16 cellular contexts compared by ENCODE assay signal in the genomic region with DNA sequence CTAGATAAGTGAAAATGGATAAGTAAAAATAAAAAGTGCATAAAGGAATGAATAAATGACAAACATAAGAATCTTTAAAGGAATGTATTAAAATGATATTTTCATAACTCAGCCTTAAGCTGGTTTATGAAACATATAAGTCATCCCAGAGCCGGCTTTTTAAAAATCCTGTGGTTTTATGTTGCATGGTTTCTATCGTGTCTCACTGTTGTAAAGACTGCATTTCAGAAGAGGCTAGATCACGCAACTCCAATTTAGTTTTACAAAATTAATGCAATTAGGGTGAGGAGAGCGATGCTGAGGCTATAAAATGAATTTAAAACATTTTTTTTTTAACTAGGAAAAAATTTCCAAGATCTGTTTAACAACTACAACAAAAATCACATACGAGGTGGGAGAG.
"Had no signal": no experiment of that assay in that cellular context is flagged by ENCODE, and none has a peak within 500 bp of the region (broad histone marks: within the 10 kb centered on the region; RNA-seq: fewer than 3 reads in every experiment).

No MANE protein-coding gene starts in this region.

- H3K27me3 ChIP-seq: ascending aorta, right atrium auricular region, transverse colon had no signal

- H3K27ac ChIP-seq: ascending aorta, lower lobe of right lung, right atrium auricular region, transverse colon had no signal

- H3K36me3 ChIP-seq: lower lobe of right lung, right atrium auricular region, transverse colon had no signal

- H3K4me3 ChIP-seq: ascending aorta, lower lobe of right lung, right atrium auricular region, transverse colon had no signal

- H3K9me3 ChIP-seq: ascending aorta, lower lobe of right lung, right atrium auricular region, transverse colon had no signal

- FAIRE-seq: colon, endothelial cell of umbilical vein, small intestine had no signal

- H3K4me1 ChIP-seq: ascending aorta, lower lobe of right lung, right atrium auricular region had no signal

- DNase-seq: activated CD4-positive, alpha-beta T cell treated with anti-CD3 and anti-CD28 coated beads for 1 hour; activated CD4-positive, alpha-beta T cell treated with anti-CD3 and anti-CD28 coated beads, Interleukin-2, amount 50 U/mL, for 48 hours; activated gamma-delta T cell; activated T-cell treated with anti-CD3 and anti-CD28 coated beads, Interleukin-2, amount 50 U/mL, for 48 hours; effector CD4-positive, alpha-beta T cell; left cardiac atrium; lower lobe of right lung; naive B cell; small intestine; T-helper 9 cell; transverse colon had no signal

- ATAC-seq: left cardiac atrium; lower lobe of right lung; stimulated activated effector memory CD8-positive, alpha-beta T cell treated with anti-CD3 and anti-CD28 coated beads, Interleukin-12 subunit alpha, Interleukin-12 subunit beta, amount 100 ng/mL, for 72 hours had no signal
